Comparison of ENCODE assay signal across 8 cellular contexts in genomic region chr1:54885237-54885679, GRCh38. TPM values are rescaled to one million over a fixed set of nuclear protein-coding genes. Genes with fewer than 3 reads are reported as not detected.
DNase-seq lines count a peak whose midpoint lies in the region; ATAC-seq and TF ChIP-seq lines count a peak whose summit lies in the region.

No MANE protein-coding gene starts in this region.

- TF ChIP-seq CTCF in foreskin keratinocyte (conservative IDR thresholded peaks at IDR 0.05) = no peak

- H3K4me1 Mint-ChIP-seq in activated CD4-positive, alpha-beta memory T cell treated with anti-CD3 and anti-CD28 coated beads, Interleukin-2, amount 10 ng/mL, durations not matched to agents 7 days and 5 days = peaks cover 58% of the 10 kb centered on the region

- peak; percentile 68 for DNase-seq in NCI-H82 (lab: John Stamatoyannopoulos, UW)
- no peak for DNase-seq in NCI-H82 treated with DMSO at 0.1 percent for 48 hours (lab: John Stamatoyannopoulos, UW; ENCODE audit: unreplicated experiment)
- DNase-seq in activated CD4-positive, alpha-beta memory T cell treated with anti-CD3 and anti-CD28 coated beads, Interleukin-2, amount 10 ng/mL, durations not matched to agents 7 days and 5 days = no peak
- no peak for DNase-seq in foreskin keratinocyte
- DNase-seq in NCI-H2171 treated with DMSO at 0.1 percent for 48 hours (lab: John Stamatoyannopoulos, UW) = no peak
- DNase-seq in cerebellum (ENCODE audit: low spot score) = no peak
- DNase-seq in 8988T = no peak

- H3K9me3 Mint-ChIP-seq in activated CD4-positive, alpha-beta memory T cell treated with anti-CD3 and anti-CD28 coated beads, Interleukin-2, amount 10 ng/mL, durations not matched to agents 7 days and 5 days = no peaks in the 10 kb centered on the region

- peaks cover 47% of the 10 kb centered on the region for H3K36me3 Mint-ChIP-seq in activated CD4-positive, alpha-beta memory T cell treated with anti-CD3 and anti-CD28 coated beads, Interleukin-2, amount 10 ng/mL, durations not matched to agents 7 days and 5 days (ENCODE audit: low read depth)

- peak overlapping the region; percentile 88 for H3K4me3 Mint-ChIP-seq in activated CD4-positive, alpha-beta memory T cell treated with anti-CD3 and anti-CD28 coated beads, Interleukin-2, amount 10 ng/mL, durations not matched to agents 7 days and 5 days

- peak; percentile 3 for ATAC-seq in foreskin keratinocyte

- CTCF ChIA-PET in activated CD4-positive, alpha-beta memory T cell treated with anti-CD3 and anti-CD28 coated beads, Interleukin-2, amount 10 ng/mL, durations not matched to agents 7 days and 5 days (lab: Charles Lee) = interaction anchor here (1.4 to 4.0 kb wide), 4 partner anchors 11 to 76 kb away, joined by 3 to 19 read pairs (median 6); no protein-coding TSS in a partner anchor

- H3K4me3 ChIP-seq in skin epidermis = peak overlapping the region; percentile 46 to 92 (median 75)

- POLR2A ChIA-PET in activated CD4-positive, alpha-beta memory T cell treated with anti-CD3 and anti-CD28 coated beads, Interleukin-2, amount 10 ng/mL, durations not matched to agents 7 days and 5 days (lab: Charles Lee) = interaction anchor here (1.0 to 2.1 kb wide), 5 partner anchors 11 to 832 kb away, joined by 4 to 6 read pairs (median 5); partner anchors contain the start of genes TCEANC2, TMEM59 and TTC22

- peaks cover 19% of the 10 kb centered on the region for H3K4me1 ChIP-seq in foreskin keratinocyte

- H3K27ac ChIP-seq in foreskin keratinocyte (no peak overlapping the region), skin epidermis (peak overlapping the region in 14 of 21 experiments; percentile 17 to 87 (median 81))

- peaks cover 16% of the 10 kb centered on the region for H3K27me3 Mint-ChIP-seq in activated CD4-positive, alpha-beta memory T cell treated with anti-CD3 and anti-CD28 coated beads, Interleukin-2, amount 10 ng/mL, durations not matched to agents 7 days and 5 days

- H3K27me3 ChIP-seq in foreskin keratinocyte = no peaks in the 10 kb centered on the region

- H3K27ac Mint-ChIP-seq in activated CD4-positive, alpha-beta memory T cell treated with anti-CD3 and anti-CD28 coated beads, Interleukin-2, amount 10 ng/mL, durations not matched to agents 7 days and 5 days = no peak overlapping the region

RNA-seq across cellular contexts. Expression of gene DHCR24, which starts 1.7 kb away (rescaled TPM):
- 100 to 1,000 TPM; 114 to 115 TPM for total RNA-seq in activated CD4-positive, alpha-beta memory T cell treated with anti-CD3 and anti-CD28 coated beads, Interleukin-2, amount 10 ng/mL, durations not matched to agents 7 days and 5 days
- total RNA-seq in foreskin keratinocyte (257 and 310 TPM in 2 replicates), cerebellum (37.9 TPM)
- polyA plus RNA-seq in foreskin keratinocyte = 141 and 185 TPM in 2 replicates
